In genomic region chr11:115047631-115048030, GRCh38 we compare ENCODE assay signal across 32 cellular contexts.
"Had no signal": no experiment of that assay in that cellular context is flagged by ENCODE, and none has a peak within 500 bp of the region (broad histone marks: within the 10 kb centered on the region; RNA-seq: fewer than 3 reads in every experiment).

No MANE protein-coding gene starts in this region.

- H3K4me3 ChIP-seq: adrenal gland, ascending aorta, body of pancreas, breast epithelium, cardiac muscle cell had no signal

- ATAC-seq: activated naive CD4-positive, alpha-beta T cell treated with anti-CD3 and anti-CD28 coated beads, Interleukin-2, amount 50 U/mL, for 72 hours; activated naive CD8-positive, alpha-beta T cell treated with anti-CD3 and anti-CD28 coated beads, Interleukin-2, amount 50 U/mL, for 24 hours; activated T-cell treated with anti-CD3 and anti-CD28 coated beads, Interleukin-2, amount 50 U/mL, for 4 hours; activated T-cell treated with anti-CD3 and anti-CD28 coated beads, Interleukin-2, amount 50 U/mL, for 72 hours; activated T-helper 17 cell treated with anti-CD3 and anti-CD28 coated beads, Interleukin-2, amount 50 U/mL, for 72 hours; body of pancreas had no signal

- H3K36me3 ChIP-seq: adrenal gland, ascending aorta, brain microvascular endothelial cell, breast epithelium, cardiac muscle cell had no signal

- H3K4me1 ChIP-seq: adrenal gland, ascending aorta, body of pancreas, breast epithelium had no signal

- H3K27me3 ChIP-seq: adrenal gland, ascending aorta, body of pancreas, brain microvascular endothelial cell, cardiac muscle cell had no signal

- H3K27ac ChIP-seq: adrenal gland, ascending aorta, body of pancreas, brain microvascular endothelial cell, breast epithelium, cardiac muscle cell had no signal

- DNase-seq: activated effector memory CD4-positive, alpha-beta T cell treated with anti-CD3 and anti-CD28 coated beads, Interleukin-2, amount 50 U/mL, for 16 hours; activated effector memory CD4-positive, alpha-beta T cell treated with Interleukin-2 at 50 U/mL for 16 hours; activated gamma-delta T cell; activated gamma-delta T cell treated with Interleukin-2 at 50 U/mL for 16 hours; activated naive CD4-positive, alpha-beta T cell; activated naive CD4-positive, alpha-beta T cell treated with anti-CD3 and anti-CD28 coated beads for 36 hours; activated naive CD4-positive, alpha-beta T cell treated with anti-CD3 and anti-CD28 coated beads, Interleukin-2, amount 10 ng/mL, durations not matched to agents 7 days and 5 days; activated naive CD4-positive, alpha-beta T cell treated with anti-CD3 and anti-CD28 coated beads, Interleukin-2, amount 50 U/mL, for 16 hours; activated naive CD4-positive, alpha-beta T cell treated with Interleukin-2 at 50 U/mL for 16 hours; activated naive CD8-positive, alpha-beta T cell treated with anti-CD3 and anti-CD28 coated beads for 36 hours; activated naive CD8-positive, alpha-beta T cell treated with anti-CD3 and anti-CD28 coated beads, Interleukin-2, amount 10 ng/mL, durations not matched to agents 7 days and 5 days; activated naive CD8-positive, alpha-beta T cell treated with anti-CD3 and anti-CD28 coated beads, Interleukin-2, amount 50 U/mL, for 24 hours; activated T-cell treated with anti-CD3 and anti-CD28 coated beads, Interleukin-2, amount 50 U/mL, for 1 hour; activated T-cell treated with anti-CD3 and anti-CD28 coated beads, Interleukin-2, amount 50 U/mL, for 24 hours; activated T-cell treated with anti-CD3 and anti-CD28 coated beads, Interleukin-2, amount 50 U/mL, for 4 hours; activated T-cell treated with anti-CD3 and anti-CD28 coated beads, Interleukin-2, amount 50 U/mL, for 48 hours; activated T-cell treated with anti-CD3 and anti-CD28 coated beads, Interleukin-2, amount 50 U/mL, for 72 hours; adrenal gland; amniotic stem cell; amygdala; anterior cingulate cortex; aorta; body of pancreas; brain microvascular endothelial cell; caudate nucleus; central memory CD4-positive, alpha-beta T cell; cerebellar nuclear complex had no signal

- H3K9me3 ChIP-seq: adrenal gland, ascending aorta, body of pancreas, breast epithelium had no signal
